Comparison of ENCODE assay signal across 17 cellular contexts in the genomic region with DNA sequence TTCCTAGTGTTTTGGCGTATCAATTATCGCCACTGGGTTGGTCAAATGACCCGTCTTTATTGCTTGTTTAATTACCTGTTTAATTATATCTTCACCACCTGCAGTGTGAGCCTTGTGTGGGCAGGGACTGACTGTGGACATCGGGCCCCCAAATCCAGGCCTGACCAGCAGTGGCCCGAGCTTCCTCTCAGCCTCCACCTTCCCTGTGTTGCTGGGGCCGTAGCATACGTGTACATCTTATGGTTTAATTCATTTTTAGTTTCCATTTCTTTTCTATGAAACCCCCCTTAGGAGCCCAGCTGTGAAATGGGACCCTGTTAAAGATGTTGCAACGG. TPM values are rescaled to one million over a fixed set of nuclear protein-coding genes. Genes with fewer than 3 reads are reported as not detected.
A peak's percentile ranks its signal among the peaks of the same experiment; 100 is the strongest.
DNase-seq lines count a peak whose midpoint lies in the region; ATAC-seq, FAIRE-seq and TF ChIP-seq lines count a peak whose summit lies in the region.
"Had no signal": no experiment of that assay in that cellular context is flagged by ENCODE, and none has a peak within 500 bp of the region (broad histone marks: within the 10 kb centered on the region; RNA-seq: fewer than 3 reads in every experiment).

No MANE protein-coding gene starts in this region.

- H3K4me1 Mint-ChIP-seq in MCF 10A (ENCODE audit: insufficient read depth, unreplicated experiment) = no peaks in the 10 kb centered on the region
- no peaks in the 10 kb centered on the region for H3K4me1 Mint-ChIP-seq in astrocyte (ENCODE audit: low read depth, unreplicated experiment)
- peaks cover 10 to 37% (median 23%) of the 10 kb centered on the region in 4 donors for H3K4me1 Mint-ChIP-seq in naive thymus-derived CD8-positive, alpha-beta T cell

- H3K9ac ChIP-seq in mammary epithelial cell (ENCODE audit: insufficient read depth, low read length) (no peak overlapping the region), astrocyte (ENCODE audit: low read length) (no peak overlapping the region)

- no TSS peak for BruUV-seq in MCF 10A (replicated peaks; lab: Mats Ljungman, UMichigan)
- no TSS peak for BruUV-seq in mammary epithelial cell (replicated peaks; lab: Mats Ljungman, UMichigan)

- H3K9me3 Mint-ChIP-seq in MCF 10A (ENCODE audit: unreplicated experiment) (no peaks in the 10 kb centered on the region), astrocyte (ENCODE audit: unreplicated experiment) (peaks cover 7% of the 10 kb centered on the region)
- no peaks in the 10 kb centered on the region for H3K9me3 Mint-ChIP-seq in naive thymus-derived CD8-positive, alpha-beta T cell

- H3K79me2 ChIP-seq in mammary epithelial cell (ENCODE audit: insufficient read depth, low read length) (peaks cover 7% of the 10 kb centered on the region), astrocyte (ENCODE audit: insufficient read depth, low read length) (peaks cover 8% of the 10 kb centered on the region)

- no peak for TF ChIP-seq POLR2A in tibial nerve (IDR thresholded peaks at IDR 0.05)

- H3K36me3 ChIP-seq in mammary epithelial cell (ENCODE audit: insufficient read depth, low read length) = no peaks in the 10 kb centered on the region
- no peaks in the 10 kb centered on the region for H3K36me3 ChIP-seq in astrocyte (ENCODE audit: insufficient read depth, low read length)
- H3K36me3 ChIP-seq in tibial nerve = peaks cover 0 to 19% (median 0%) of the 10 kb centered on the region in 3 donors

- H3K27me3 Mint-ChIP-seq in MCF 10A (ENCODE audit: insufficient read depth, unreplicated experiment) (no peaks in the 10 kb centered on the region), astrocyte (ENCODE audit: low read depth, unreplicated experiment) (peaks cover 23% of the 10 kb centered on the region)
- H3K27me3 Mint-ChIP-seq in naive thymus-derived CD8-positive, alpha-beta T cell = no peaks in the 10 kb centered on the region

- no peaks in the 10 kb centered on the region for H4K20me1 ChIP-seq in mammary epithelial cell (ENCODE audit: insufficient read depth, low read length)
- peaks cover 11% of the 10 kb centered on the region for H4K20me1 ChIP-seq in astrocyte (ENCODE audit: insufficient read depth, low read length)

- H3K36me3 Mint-ChIP-seq in MCF 10A (ENCODE audit: insufficient read depth, unreplicated experiment) = no peaks in the 10 kb centered on the region
- H3K36me3 Mint-ChIP-seq in astrocyte (ENCODE audit: low read depth, unreplicated experiment) = peaks cover 1% of the 10 kb centered on the region
- H3K36me3 Mint-ChIP-seq in naive thymus-derived CD8-positive, alpha-beta T cell = no peaks in the 10 kb centered on the region

- no peak overlapping the region for H3K4me3 ChIP-seq in mammary epithelial cell (replicated peaks in 1 of 3; ENCODE audit: insufficient read depth in 1 of 3, low read depth in 2 of 3, low read length in 3 of 3)
- H3K4me3 ChIP-seq in astrocyte (ENCODE audit: insufficient read depth, low read depth, low read length) = no peak overlapping the region
- H3K4me3 ChIP-seq in tibial nerve = no peak overlapping the region
- H3K4me3 ChIP-seq: SJCRH30 had no signal

- H3K4me1 ChIP-seq in mammary epithelial cell (ENCODE audit: insufficient read depth, low read length) (peaks cover 13% of the 10 kb centered on the region), astrocyte (ENCODE audit: insufficient read depth, low read length) (peaks cover 5% of the 10 kb centered on the region), tibial nerve (peaks cover 0 to 82% (median 41%) of the 10 kb centered on the region in 4 donors)

- no peak for ATAC-seq in naive thymus-derived CD8-positive, alpha-beta T cell
- no peak for ATAC-seq in HG03457 (IDR thresholded peaks at IDR 0.05; ENCODE audit: unreplicated experiment)

- POLR2A ChIA-PET in MCF 10A (lab: Yijun Ruan, JAX) = interaction anchor here (1.1 kb wide), 1 partner anchor 28 kb away, joined by 3 read pairs; no protein-coding TSS in a partner anchor
- POLR2A ChIA-PET in naive thymus-derived CD8-positive, alpha-beta T cell (lab: Charles Lee) = interaction anchor here (1.1 to 4.4 kb wide), 4 partner anchors 9 to 76 kb away, joined by 3 to 30 read pairs (median 6); partner anchors contain the start of gene SOX8

- H3K9me3 ChIP-seq in mammary epithelial cell (replicated peaks; ENCODE audit: insufficient read depth, low read length) = peaks cover 16% of the 10 kb centered on the region
- no peaks in the 10 kb centered on the region for H3K9me3 ChIP-seq in astrocyte (ENCODE audit: insufficient read depth, low read depth, low read length)
- H3K9me3 ChIP-seq in tibial nerve = no peaks in the 10 kb centered on the region
- H3K9me3 ChIP-seq: gastroesophageal sphincter, SJCRH30 had no signal

- FAIRE-seq in astrocyte (lab: Jason Lieb, UNC) = no peak
- FAIRE-seq: colon, TTC549 had no signal

- in situ Hi-C loops in mammary epithelial cell (cut with MboI; ENCODE audit: low sequenced_read_pairs in 2 of 2) = no loop called here

- H3K4me2 ChIP-seq in mammary epithelial cell (ENCODE audit: insufficient read depth, low read depth, low read length) (no peak overlapping the region), astrocyte (ENCODE audit: low read length) (no peak overlapping the region)

- H3K27me3 ChIP-seq in mammary epithelial cell (ENCODE audit: insufficient read depth, low read length) (no peaks in the 10 kb centered on the region), astrocyte (ENCODE audit: insufficient read depth, low read length) (peaks cover 27% of the 10 kb centered on the region), tibial nerve (no peaks in the 10 kb centered on the region)
- H3K27me3 ChIP-seq: gastroesophageal sphincter, SJCRH30 had no signal

- 59% methylated on average over 7 of the region's 8 CpGs for WGBS in mammary epithelial cell (ENCODE audit: low coverage, missing lambda C conversion rate)
- WGBS in tibial nerve, 2 donors = 75 to 76% methylated on average over 8 of the region's 8 CpGs

- TF ChIP-seq CTCF in MCF 10A (IDR thresholded peaks at IDR 0.05; ENCODE audit: unreplicated experiment) = no peak
- no peak for TF ChIP-seq CTCF in mammary epithelial cell (conservative IDR thresholded peaks at IDR 0.05 in 1 of 2, IDR thresholded peaks at IDR 0.05 in 1 of 2; ENCODE audit: extremely low read depth in 1 of 2, insufficient read depth in 1 of 2, low read depth in 1 of 2, low read length in 2 of 2)
- TF ChIP-seq CTCF in astrocyte (IDR thresholded peaks at IDR 0.05; ENCODE audit: insufficient read depth, low read depth, low read length) = no peak
- no peak for TF ChIP-seq CTCF in tibial nerve (IDR thresholded peaks at IDR 0.05)

- dilution Hi-C loops in mammary epithelial cell (cut with HindIII; ENCODE audit: low sequenced_read_pairs) = loop anchor here (10.0 kb wide), 1 partner anchor 57 kb away; no protein-coding TSS in a partner anchor

- H2AFZ ChIP-seq in mammary epithelial cell (ENCODE audit: low read depth, low read length) (no peak overlapping the region), astrocyte (ENCODE audit: low read depth, low read length) (no peak overlapping the region)

- CTCF ChIA-PET in MCF 10A (lab: Yijun Ruan, JAX) (interaction anchor here (0.6 to 2.0 kb wide), 2 partner anchors 8 to 181 kb away, joined by 3 to 8 read pairs; no protein-coding TSS in a partner anchor), mammary epithelial cell (lab: Charles Lee; ENCODE audit: low non-redundant PET) (interaction anchor here (0.5 kb wide), 1 partner anchor 359 kb away, joined by 7 read pairs; no protein-coding TSS in a partner anchor)

- DNase-seq in MCF 10A (ENCODE audit: unreplicated experiment) = no peak
- no peak for DNase-seq in mammary epithelial cell
- DNase-seq in astrocyte (ENCODE audit: low read depth) = no peak
- no peak for DNase-seq in naive thymus-derived CD8-positive, alpha-beta T cell
- DNase-seq in tibial nerve (ENCODE audit: low spot score in 2 of 2) = no peak
- DNase-seq in stimulated activated naive CD4-positive, alpha-beta T cell treated with Interleukin-2 at 50 U/mL for 16 hours (lab: John Stamatoyannopoulos, UW) = no peak
- no peak for DNase-seq in stimulated activated naive CD4-positive, alpha-beta T cell (lab: John Stamatoyannopoulos, UW)
- DNase-seq: DMS 273 treated with DMSO at 0.1 percent for 48 hours, NCI-H1930, NCI-H524 treated with DMSO at 0.1 percent for 48 hours had no signal

- H3K27ac Mint-ChIP-seq in MCF 10A (ENCODE audit: low read depth, unreplicated experiment) = no peak overlapping the region
- H3K27ac Mint-ChIP-seq in astrocyte (ENCODE audit: unreplicated experiment) = no peak overlapping the region
- H3K27ac Mint-ChIP-seq in naive thymus-derived CD8-positive, alpha-beta T cell = peak overlapping the region in 6 of 10 donors; percentile 60 to 78 (median 73)

- TF ChIP-seq EP300 in tibial nerve (IDR thresholded peaks at IDR 0.05) = no peak

- H3K27ac ChIP-seq in mammary epithelial cell (ENCODE audit: insufficient read depth, low read depth, low read length) (no peak overlapping the region), astrocyte (ENCODE audit: low read depth, low read length) (no peak overlapping the region), tibial nerve (peak overlapping the region; percentile 70 to 92 (median 88))
- H3K27ac ChIP-seq: SJCRH30 had no signal

- H3K4me3 Mint-ChIP-seq in MCF 10A (ENCODE audit: unreplicated experiment) (peak overlapping the region; percentile 30), astrocyte (ENCODE audit: unreplicated experiment) (peak overlapping the region; percentile 70)
- peak overlapping the region; percentile 46 to 80 (median 70) for H3K4me3 Mint-ChIP-seq in naive thymus-derived CD8-positive, alpha-beta T cell

- intact Hi-C loops in MCF 10A (cut with micrococcal nuclease) = no loop called here
- intact Hi-C loops in mammary epithelial cell (cut with micrococcal nuclease) = loop anchor here (2.0 to 10.0 kb wide), 2 partner anchors 63 to 259 kb away; no protein-coding TSS in a partner anchor

RNA-seq across cellular contexts. Expression of gene LMF1, which starts 1.2 kb away (rescaled TPM):
- total RNA-seq in MCF 10A (2022) = 9.9 and 11.2 TPM in 2 replicates
- total RNA-seq in mammary epithelial cell = 10 to 100 TPM; 11.0 to 25.3 TPM
- polyA plus RNA-seq in mammary epithelial cell = 9.7 TPM
- polyA minus RNA-seq in mammary epithelial cell = 7.8 TPM
- 12.6 and 15.0 TPM in 2 replicates for total RNA-seq in astrocyte
- total RNA-seq in naive thymus-derived CD8-positive, alpha-beta T cell = 10 to 100 TPM; 40.7 to 45.1 TPM
- polyA plus RNA-seq in naive thymus-derived CD8-positive, alpha-beta T cell = 10 to 100 TPM; 12.2 to 13.6 (median 12.9) TPM
- total RNA-seq in tibial nerve = 10 to 100 TPM; 24.5 to 58.5 (median 31.8) TPM

RNA-seq across cellular contexts. Expression of gene SOX8, which starts 9.6 kb away (rescaled TPM):
- total RNA-seq in MCF 10A (2022) (not detected in 2 replicates), mammary epithelial cell (under 1 TPM in 1 of 2 donors, not detected in 1; under 0.01 TPM), astrocyte (0.70 and 0.98 TPM in 2 replicates), tibial nerve (10 to 100 TPM; 51.3 to 74.5 (median 66.3) TPM)
- polyA plus RNA-seq in mammary epithelial cell = not detected
- polyA minus RNA-seq in mammary epithelial cell = not detected
- total RNA-seq in naive thymus-derived CD8-positive, alpha-beta T cell = 1 to 10 TPM; 3.0 to 4.3 TPM
- 1 to 10 TPM; 1.3 to 5.1 (median 1.3) TPM for polyA plus RNA-seq in naive thymus-derived CD8-positive, alpha-beta T cell
- total RNA-seq: epithelial cell of proximal tubule, M059J had no signal

Comparison
In these comparisons a context has a peak if more than half of its experiments do, and no peak if none do; other contexts are left out.
1. H3K27ac Mint-ChIP-seq: peak in naive thymus-derived CD8-positive, alpha-beta T cell (6 of 10); none in MCF 10A (single experiment) and astrocyte (single experiment).
2. H3K27ac ChIP-seq: peak in tibial nerve (4 of 4); none in mammary epithelial cell (single experiment) and astrocyte (single experiment).
3. RNA of gene SOX8, which starts 9.6 kb away (total RNA-seq): 51.3 to 74.5 TPM in tibial nerve; 3.0 to 4.3 TPM in naive thymus-derived CD8-positive, alpha-beta T cell, 0.70 to 0.98 TPM in astrocyte, under 0.01 TPM in mammary epithelial cell and not detected in MCF 10A; every median in the first group is over 4 times any median in the second.
4. Peak in every context shown above with its lines, with median percentiles within 50 percentile points of each other: H3K4me3 Mint-ChIP-seq.